Comparison of ENCODE assay signal across 10 cellular contexts in genomic region chr4:184039963-184040383, GRCh38.
DNase-seq lines count a peak whose midpoint lies in the region; ATAC-seq and TF ChIP-seq lines count a peak whose summit lies in the region.
"Had no signal": no experiment of that assay in that cellular context is flagged by ENCODE, and none has a peak within 500 bp of the region (broad histone marks: within the 10 kb centered on the region; RNA-seq: fewer than 3 reads in every experiment).

No MANE protein-coding gene starts in this region.

- POLR2A ChIA-PET in naive thymus-derived CD4-positive, alpha-beta T cell (lab: Charles Lee): no interaction called here

- TF ChIP-seq CTCF in epithelial cell of esophagus (IDR thresholded peaks at IDR 0.05; ENCODE audit: insufficient read depth, low read depth, low read length, missing control alignments) (no peak), esophagus squamous epithelium (IDR thresholded peaks at IDR 0.05) (no peak)

- H3K9me3 ChIP-seq in BLaER1 (no peaks in the 10 kb centered on the region), esophagus squamous epithelium (peaks cover 0 to under 1% (median 0%) of the 10 kb centered on the region in 3 donors), MG63 (no peaks in the 10 kb centered on the region)
- no peaks in the 10 kb centered on the region for H3K9me3 ChIP-seq in naive thymus-derived CD4-positive, alpha-beta T cell (ENCODE audit: control insufficient read depth in 2 of 3, low read length in 3 of 3)

- 23 to 49% methylated on average over 5 to 11 of the region's 22 CpGs for whole genome bisulfite sequencing in esophagus squamous epithelium, 2 donors

- no peak overlapping the region for H3K27ac Mint-ChIP-seq in naive thymus-derived CD4-positive, alpha-beta T cell

- CTCF ChIA-PET in naive thymus-derived CD4-positive, alpha-beta T cell (lab: Charles Lee): no interaction called here

- DNase-seq in epithelial cell of esophagus (ENCODE audit: low read depth) (peak; percentile 20), mucosa of gallbladder (ENCODE audit: low spot score) (no peak), esophagus squamous epithelium (lab: John Stamatoyannopoulos, UW) (no peak), MG63 (no peak), putamen (ENCODE audit: low spot score) (no peak)
- peak in 1 of 9 donors; percentile 26 for DNase-seq in naive thymus-derived CD4-positive, alpha-beta T cell
- DNase-seq: Caco-2, hippocampal formation had no signal

- H3K36me3 Mint-ChIP-seq in naive thymus-derived CD4-positive, alpha-beta T cell: no peaks in the 10 kb centered on the region

- H3K36me3 ChIP-seq in BLaER1: no peaks in the 10 kb centered on the region
- H3K36me3 ChIP-seq in naive thymus-derived CD4-positive, alpha-beta T cell (ENCODE audit: control insufficient read depth in 2 of 3, insufficient read depth in 3 of 3, low read length in 3 of 3): no peaks in the 10 kb centered on the region
- H3K36me3 ChIP-seq in esophagus squamous epithelium: no peaks in the 10 kb centered on the region
- H3K36me3 ChIP-seq in MG63: no peaks in the 10 kb centered on the region

- H3K4me2 ChIP-seq in BLaER1: peak overlapping the region; percentile 85

- H3K4me1 ChIP-seq in BLaER1: peaks cover 18% of the 10 kb centered on the region
- H3K4me1 ChIP-seq in naive thymus-derived CD4-positive, alpha-beta T cell (ENCODE audit: control insufficient read depth in 2 of 2, insufficient read depth in 2 of 2, low read length in 2 of 2): no peaks in the 10 kb centered on the region
- peaks cover 0 to 10% (median 0%) of the 10 kb centered on the region in 3 donors for H3K4me1 ChIP-seq in esophagus squamous epithelium
- H3K4me1 ChIP-seq: Caco-2 had no signal

- no peak overlapping the region for H3K9ac ChIP-seq in BLaER1

- H3K27me3 ChIP-seq in BLaER1 (no peaks in the 10 kb centered on the region), esophagus squamous epithelium (no peaks in the 10 kb centered on the region), MG63 (0 out of 2 replicates have a peak, but pooled peaks cover 4% of the 10 kb centered on the region)
- no peaks in the 10 kb centered on the region for H3K27me3 ChIP-seq in naive thymus-derived CD4-positive, alpha-beta T cell (ENCODE audit: control insufficient read depth in 2 of 2, insufficient read depth in 2 of 2, low read length in 2 of 2)

- peaks cover 0 to 12% (median 7%) of the 10 kb centered on the region in 7 donors for H3K4me1 Mint-ChIP-seq in naive thymus-derived CD4-positive, alpha-beta T cell

- TF ChIP-seq POLR2A in esophagus squamous epithelium (IDR thresholded peaks at IDR 0.05): no peak

- intact Hi-C loops in naive thymus-derived CD4-positive, alpha-beta T cell (cut with micrococcal nuclease): no loop called here
- intact Hi-C loops in esophagus squamous epithelium (cut with DNase I): no loop called here

- H3K4me3 Mint-ChIP-seq in naive thymus-derived CD4-positive, alpha-beta T cell: peak overlapping the region in 9 of 10 donors; percentile 36 to 72 (median 55)

- peaks cover 20 to 49% (median 38%) of the 10 kb centered on the region in 5 donors for H3K27me3 Mint-ChIP-seq in naive thymus-derived CD4-positive, alpha-beta T cell

- H4K20me1 ChIP-seq in BLaER1: no peaks in the 10 kb centered on the region

- peak; percentile 62 for ATAC-seq in HG02884 (IDR thresholded peaks at IDR 0.05; ENCODE audit: unreplicated experiment)
- no peak for ATAC-seq in naive thymus-derived CD4-positive, alpha-beta T cell

- 0 out of 2 replicates have a peak overlapping the region, but pooled peaks have one; percentile 5 for H3K4me3 ChIP-seq in BLaER1
- H3K4me3 ChIP-seq in epithelial cell of esophagus (ENCODE audit: low read length): peak overlapping the region; percentile 15
- no peak overlapping the region for H3K4me3 ChIP-seq in naive thymus-derived CD4-positive, alpha-beta T cell (ENCODE audit: low read length)
- H3K4me3 ChIP-seq in esophagus squamous epithelium: peak overlapping the region in 2 of 4 donors; percentile 25 to 46
- H3K4me3 ChIP-seq in MG63: no peak overlapping the region

- H3K27ac ChIP-seq in BLaER1 (no peak overlapping the region), esophagus squamous epithelium (no peak overlapping the region)
- no peak overlapping the region for H3K27ac ChIP-seq in naive thymus-derived CD4-positive, alpha-beta T cell (ENCODE audit: low read depth, low read length)

- peaks cover 0 to 4% (median 0%) of the 10 kb centered on the region in 11 donors for H3K9me3 Mint-ChIP-seq in naive thymus-derived CD4-positive, alpha-beta T cell

Comparison
In these comparisons a context has a peak if more than half of its experiments do, and no peak if none do; other contexts are left out.
1. H3K4me3 ChIP-seq: peak in BLaER1 (single experiment) and epithelial cell of esophagus (single experiment); none in naive thymus-derived CD4-positive, alpha-beta T cell (single experiment) and MG63 (single experiment).